Comparison of ENCODE assay signal across 29 cellular contexts in the genomic region with DNA sequence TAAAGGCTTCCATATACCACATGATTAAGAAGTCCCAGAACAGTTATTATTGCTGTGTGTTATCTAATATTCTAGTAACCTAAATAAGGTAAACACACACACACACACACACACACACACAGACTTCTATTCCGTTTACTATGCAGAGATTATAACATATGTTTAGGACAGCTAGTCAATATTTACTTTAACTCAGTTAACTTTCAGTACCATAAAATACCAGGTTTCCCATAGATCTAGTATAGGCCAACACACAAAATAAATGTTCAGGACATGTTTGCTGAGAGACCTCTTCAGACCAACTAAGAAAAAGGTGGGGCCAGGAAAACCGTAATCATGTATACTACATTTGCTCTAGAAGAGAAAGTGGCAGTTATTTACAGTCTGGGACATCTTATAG.
"Had no signal": no experiment of that assay in that cellular context is flagged by ENCODE, and none has a peak within 500 bp of the region (broad histone marks: within the 10 kb centered on the region; RNA-seq: fewer than 3 reads in every experiment).

No MANE protein-coding gene starts in this region.

- H3K27ac Mint-ChIP-seq: stimulated activated effector memory CD8-positive, alpha-beta T cell treated with anti-CD3 and anti-CD28 coated beads, Interleukin-12 subunit alpha, Interleukin-12 subunit beta, amount 100 ng/mL, for 72 hours; stimulated activated memory B cell treated with anti-CD40 and anti-IgM and Interleukin-4, amounts not matched to agents 10 μg/mL and 1 μg/mL and 100 μg/mL, for 72 hours; stimulated activated naive B cell treated with anti-CD40 and anti-IgM and Interleukin-4, amounts not matched to agents 10 μg/mL and 1 μg/mL and 100 μg/mL, for 72 hours; stimulated activated naive CD8-positive, alpha-beta T cell treated with anti-CD3 and anti-CD28 coated beads, Interleukin-15, amount 100 ng/mL, for 72 hours; stimulated activated naive CD8-positive, alpha-beta T cell treated with anti-CD3 and anti-CD28 coated beads, Interleukin-15, Interleukin-2, amounts not matched to agents 100 ng/mL and 50 ng/mL, for 24 hours; type B pancreatic cell had no signal

- H3K27ac ChIP-seq: stomach, suprapubic skin, testis, thoracic aorta, thyroid gland, tibial artery, tibial nerve, transverse colon, upper lobe of left lung, upper lobe of right lung, uterus, vagina had no signal

- DNase-seq: stimulated activated CD4-positive, alpha-beta T cell treated with anti-CD3 and anti-CD28 coated beads, Interleukin-2, amount 100 ng/mL, for 48 hours; stimulated activated CD4-positive, alpha-beta T cell treated with anti-CD3 and anti-CD28 coated beads, Interleukin-4, amount 100 ng/mL, for 1 hour; stimulated activated CD4-positive, alpha-beta T cell treated with anti-CD3 and anti-CD28 coated beads, Interleukin-4, amount 100 ng/mL, for 24 hours; stimulated activated CD4-positive, alpha-beta T cell treated with anti-CD3 and anti-CD28 coated beads, Interleukin-4, amount 100 ng/mL, for 4 hours; stimulated activated CD8-positive, alpha-beta memory T cell treated with anti-CD3 and anti-CD28 coated beads, Interleukin-4, amount 100 ng/mL, for 48 hours; stimulated activated naive B cell treated with anti-CD40 and anti-IgM and Interleukin-4, amounts not matched to agents 10 μg/mL and 1 μg/mL and 100 μg/mL, for 72 hours; stimulated activated naive CD4-positive, alpha-beta T cell; stimulated activated naive CD4-positive, alpha-beta T cell treated with Interleukin-2 at 50 U/mL for 16 hours; stimulated activated naive CD8-positive, alpha-beta T cell treated with anti-CD3 and anti-CD28 coated beads, Interleukin-15, amount 100 ng/mL, for 72 hours; stimulated activated naive CD8-positive, alpha-beta T cell treated with anti-CD3 and anti-CD28 coated beads, Interleukin-15, Interleukin-2, amounts not matched to agents 100 U/mL and 50 U/mL, for 24 hours; stomach; substantia nigra; testis; thyroid gland; tibial artery; transverse colon; trophoblast cell; upper lobe of left lung; upper lobe of right lung; uterus had no signal

- FAIRE-seq: urothelium cell line had no signal

- H3K36me3 ChIP-seq: stomach, suprapubic skin, thoracic aorta, thyroid gland, tibial artery, tibial nerve, transverse colon, upper lobe of left lung, upper lobe of right lung, uterus, vagina had no signal

- H3K4me3 ChIP-seq: stomach, suprapubic skin, testis, thoracic aorta, thyroid gland, tibial artery, tibial nerve, transverse colon, upper lobe of left lung, upper lobe of right lung, uterus, vagina had no signal

- H3K4me1 Mint-ChIP-seq: stimulated activated effector memory CD8-positive, alpha-beta T cell treated with anti-CD3 and anti-CD28 coated beads, Interleukin-12 subunit alpha, Interleukin-12 subunit beta, amount 100 ng/mL, for 72 hours; stimulated activated memory B cell treated with anti-CD40 and anti-IgM and Interleukin-4, amounts not matched to agents 10 μg/mL and 1 μg/mL and 100 μg/mL, for 72 hours; stimulated activated naive B cell treated with anti-CD40 and anti-IgM and Interleukin-4, amounts not matched to agents 10 μg/mL and 1 μg/mL and 100 μg/mL, for 72 hours; stimulated activated naive CD8-positive, alpha-beta T cell treated with anti-CD3 and anti-CD28 coated beads, Interleukin-15, amount 100 ng/mL, for 72 hours had no signal

- H3K27me3 Mint-ChIP-seq: stimulated activated memory B cell treated with anti-CD40 and anti-IgM and Interleukin-4, amounts not matched to agents 10 μg/mL and 1 μg/mL and 100 μg/mL, for 72 hours; stimulated activated naive B cell treated with anti-CD40 and anti-IgM and Interleukin-4, amounts not matched to agents 10 μg/mL and 1 μg/mL and 100 μg/mL, for 72 hours; stimulated activated naive CD8-positive, alpha-beta T cell treated with anti-CD3 and anti-CD28 coated beads, Interleukin-15, amount 100 ng/mL, for 72 hours; stimulated activated naive CD8-positive, alpha-beta T cell treated with anti-CD3 and anti-CD28 coated beads, Interleukin-15, Interleukin-2, amounts not matched to agents 100 ng/mL and 50 ng/mL, for 24 hours; type B pancreatic cell had no signal

- ATAC-seq: stimulated activated effector memory CD8-positive, alpha-beta T cell treated with anti-CD3 and anti-CD28 coated beads, Interleukin-12 subunit alpha, Interleukin-12 subunit beta, amount 100 ng/mL, for 72 hours; stimulated activated memory B cell treated with anti-CD40 and anti-IgM and Interleukin-4, amounts not matched to agents 10 μg/mL and 1 μg/mL and 100 μg/mL, for 72 hours; stimulated activated naive B cell treated with anti-CD40 and anti-IgM and Interleukin-4, amounts not matched to agents 10 μg/mL and 1 μg/mL and 100 μg/mL, for 72 hours; stimulated activated naive CD8-positive, alpha-beta T cell treated with anti-CD3 and anti-CD28 coated beads, Interleukin-15, amount 100 ng/mL, for 72 hours; stimulated activated naive CD8-positive, alpha-beta T cell treated with anti-CD3 and anti-CD28 coated beads, Interleukin-15, Interleukin-2, amounts not matched to agents 100 U/mL and 50 U/mL, for 24 hours; upper lobe of right lung had no signal

- H3K36me3 Mint-ChIP-seq: stimulated activated effector memory CD8-positive, alpha-beta T cell treated with anti-CD3 and anti-CD28 coated beads, Interleukin-12 subunit alpha, Interleukin-12 subunit beta, amount 100 ng/mL, for 72 hours; stimulated activated memory B cell treated with anti-CD40 and anti-IgM and Interleukin-4, amounts not matched to agents 10 μg/mL and 1 μg/mL and 100 μg/mL, for 72 hours; stimulated activated naive B cell treated with anti-CD40 and anti-IgM and Interleukin-4, amounts not matched to agents 10 μg/mL and 1 μg/mL and 100 μg/mL, for 72 hours; type B pancreatic cell had no signal

- H3K9me3 Mint-ChIP-seq: stimulated activated memory B cell treated with anti-CD40 and anti-IgM and Interleukin-4, amounts not matched to agents 10 μg/mL and 1 μg/mL and 100 μg/mL, for 72 hours; stimulated activated naive CD8-positive, alpha-beta T cell treated with anti-CD3 and anti-CD28 coated beads, Interleukin-15, amount 100 ng/mL, for 72 hours; stimulated activated naive CD8-positive, alpha-beta T cell treated with anti-CD3 and anti-CD28 coated beads, Interleukin-15, Interleukin-2, amounts not matched to agents 100 ng/mL and 50 ng/mL, for 24 hours had no signal

- H3K4me3 Mint-ChIP-seq: stimulated activated effector memory CD8-positive, alpha-beta T cell treated with anti-CD3 and anti-CD28 coated beads, Interleukin-12 subunit alpha, Interleukin-12 subunit beta, amount 100 ng/mL, for 72 hours; stimulated activated memory B cell treated with anti-CD40 and anti-IgM and Interleukin-4, amounts not matched to agents 10 μg/mL and 1 μg/mL and 100 μg/mL, for 72 hours; stimulated activated naive B cell treated with anti-CD40 and anti-IgM and Interleukin-4, amounts not matched to agents 10 μg/mL and 1 μg/mL and 100 μg/mL, for 72 hours; stimulated activated naive CD8-positive, alpha-beta T cell treated with anti-CD3 and anti-CD28 coated beads, Interleukin-15, amount 100 ng/mL, for 72 hours; stimulated activated naive CD8-positive, alpha-beta T cell treated with anti-CD3 and anti-CD28 coated beads, Interleukin-15, Interleukin-2, amounts not matched to agents 100 ng/mL and 50 ng/mL, for 24 hours; type B pancreatic cell had no signal

- H3K4me1 ChIP-seq: stomach, suprapubic skin, testis, thyroid gland, tibial artery, tibial nerve, transverse colon, upper lobe of left lung, upper lobe of right lung, uterus, vagina had no signal

- H3K9me3 ChIP-seq: stomach, suprapubic skin, testis, thoracic aorta, thyroid gland, tibial nerve, transverse colon, upper lobe of left lung, upper lobe of right lung, uterus, vagina had no signal
